In genomic region chrX:153774576-153775292, GRCh38 we compare ENCODE assay signal across 16 cellular contexts. TPM values are rescaled to one million over a fixed set of nuclear protein-coding genes. Genes with fewer than 3 reads are reported as not detected.
"Had no signal": no experiment of that assay in that cellular context is flagged by ENCODE, and none has a peak within 500 bp of the region (broad histone marks: within the 10 kb centered on the region; RNA-seq: fewer than 3 reads in every experiment).

No MANE protein-coding gene starts in this region.

- H3K4me3 ChIP-seq: adrenal gland, neural progenitor cell, tibial nerve had no signal

- H3K9ac ChIP-seq: neural progenitor cell had no signal

- H3K4me2 ChIP-seq: neural progenitor cell had no signal

- H3K36me3 ChIP-seq: neural progenitor cell had no signal

- H3K27ac ChIP-seq: adrenal gland, neural progenitor cell, tibial nerve had no signal

- H2AFZ ChIP-seq: neural progenitor cell had no signal

- ATAC-seq: activated CD4-positive, CD25-positive, alpha-beta regulatory T cell treated with anti-CD3 and anti-CD28 coated beads, Interleukin-2, amount 50 U/mL, for 24 hours; activated T-cell treated with anti-CD3 and anti-CD28 coated beads, Interleukin-2, amount 50 U/mL, for 72 hours; left colon; stimulated activated memory B cell treated with anti-CD40 and anti-IgM and Interleukin-4, amounts not matched to agents 10 μg/mL and 1 μg/mL and 100 μg/mL, for 72 hours had no signal

- H3K9me3 ChIP-seq: adrenal gland, tibial nerve had no signal

- H3K4me1 ChIP-seq: adrenal gland, neural progenitor cell had no signal

- H3K27me3 ChIP-seq: adrenal gland, neural progenitor cell had no signal

- DNase-seq: activated CD4-positive, alpha-beta T cell treated with anti-CD3 and anti-CD28 coated beads, Interleukin-2, amount 50 U/mL, for 4 hours; activated naive CD4-positive, alpha-beta T cell; activated T-cell treated with anti-CD3 and anti-CD28 coated beads, Interleukin-2, amount 50 U/mL, for 72 hours; adrenal gland; central memory CD4-positive, alpha-beta T cell; endodermal cell; erythroblast; immature natural killer cell; mesendoderm; stimulated activated CD4-positive, alpha-beta T cell treated with anti-CD3 and anti-CD28 coated beads, Interleukin-1b, Interleukin-23, amount 100 ng/mL, for 48 hours had no signal

RNA-seq across cellular contexts. Expression of gene SRPK3, which starts 6.1 kb away (rescaled TPM):
- total RNA-seq: activated T-cell treated with anti-CD3 and anti-CD28 coated beads, Interleukin-2, amount 50 U/mL, for 72 hours; endodermal cell; glomerular endothelial cell had no signal
- polyA plus RNA-seq: immature natural killer cell had no signal

RNA-seq across cellular contexts. Expression of gene PLXNB3, which starts 10.7 kb away (rescaled TPM):
- polyA plus RNA-seq: immature natural killer cell had no signal
